ENCODE assay signal across 15 cellular contexts in the genomic region with DNA sequence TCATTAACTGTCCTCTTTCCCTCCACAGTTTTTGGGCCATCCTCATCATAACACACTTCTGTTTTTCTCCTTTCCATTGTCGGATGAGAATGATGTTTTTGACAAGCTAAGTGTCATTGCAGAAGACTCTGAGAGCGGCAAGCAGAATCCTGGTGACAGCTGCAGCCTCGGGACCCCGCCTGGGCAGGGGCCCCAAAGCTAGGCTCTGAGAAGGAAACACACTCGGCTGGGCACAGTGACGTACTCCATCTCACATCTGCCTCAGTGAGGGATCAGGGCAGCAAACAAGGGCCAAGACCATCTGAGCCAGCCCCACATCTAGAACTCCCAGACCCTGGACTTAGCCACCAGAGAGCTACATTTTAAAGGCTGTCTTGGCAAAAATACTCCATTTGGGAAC.
"Had no signal": no experiment of that assay in that cellular context is flagged by ENCODE, and none has a peak within 500 bp of the region (broad histone marks: within the 10 kb centered on the region; RNA-seq: fewer than 3 reads in every experiment).

No MANE protein-coding gene starts in this region.

- H3K36me3 Mint-ChIP-seq: natural killer cell treated with Interleukin-12 subunit alpha and Interleukin-12 subunit beta and Interleukin-15 and Interleukin-18, amount 100 ng/mL, for 72 hours had no signal

- H3K9me3 Mint-ChIP-seq: activated naive CD4-positive, alpha-beta T cell treated with anti-CD3 and anti-CD28 coated beads for 36 hours; activated T-helper 2 cell treated with anti-CD3 and anti-CD28 coated beads, Interferon-gamma antibody, Interleukin-2, Interleukin-4, amounts not matched to agents 10 μg/mL and 5 μg/mL and 100 μg/mL, durations not matched to agents 14 hours and 24 hours and 36 hours; natural killer cell treated with Interleukin-12 subunit alpha and Interleukin-12 subunit beta and Interleukin-15 and Interleukin-18, amount 100 ng/mL, for 72 hours had no signal

- H3K4me3 ChIP-seq: body of pancreas, left ventricle myocardium inferior, tibial artery had no signal

- DNase-seq: activated CD4-positive, alpha-beta T cell treated with anti-CD3 and anti-CD28 coated beads, Interleukin-2, amount 50 U/mL, for 48 hours; activated naive CD4-positive, alpha-beta T cell treated with anti-CD3 and anti-CD28 coated beads for 36 hours; activated T-cell treated with anti-CD3 and anti-CD28 coated beads, Interleukin-2, amount 50 U/mL, for 1 hour; amniotic stem cell; body of pancreas; caudate nucleus; foreskin fibroblast; glutamatergic neuron; left ventricle myocardium inferior; mesenchymal stem cell; stimulated activated naive CD4-positive, alpha-beta T cell; tibial artery had no signal

- H3K27me3 Mint-ChIP-seq: natural killer cell treated with Interleukin-12 subunit alpha and Interleukin-12 subunit beta and Interleukin-15 and Interleukin-18, amount 100 ng/mL, for 72 hours had no signal

- H3K4me3 Mint-ChIP-seq: activated naive CD4-positive, alpha-beta T cell treated with anti-CD3 and anti-CD28 coated beads for 36 hours; natural killer cell treated with Interleukin-12 subunit alpha and Interleukin-12 subunit beta and Interleukin-15 and Interleukin-18, amount 100 ng/mL, for 72 hours had no signal

- H3K9me3 ChIP-seq: body of pancreas, left ventricle myocardium inferior, tibial artery had no signal

- H3K27ac Mint-ChIP-seq: activated naive CD4-positive, alpha-beta T cell treated with anti-CD3 and anti-CD28 coated beads for 36 hours; activated T-helper 2 cell treated with anti-CD3 and anti-CD28 coated beads, Interferon-gamma antibody, Interleukin-2, Interleukin-4, amounts not matched to agents 10 μg/mL and 5 μg/mL and 100 μg/mL, durations not matched to agents 14 hours and 24 hours and 36 hours; natural killer cell treated with Interleukin-12 subunit alpha and Interleukin-12 subunit beta and Interleukin-15 and Interleukin-18, amount 100 ng/mL, for 72 hours had no signal

- H3K27ac ChIP-seq: body of pancreas, left ventricle myocardium inferior, tibial artery, VCaP had no signal

- ATAC-seq: body of pancreas; natural killer cell treated with Interleukin-12 subunit alpha and Interleukin-12 subunit beta and Interleukin-15 and Interleukin-18, amount 100 ng/mL, for 72 hours had no signal

- H3K27me3 ChIP-seq: body of pancreas, tibial artery had no signal

- H3K4me1 ChIP-seq: tibial artery had no signal
